Comparison of ENCODE assay signal across 11 cellular contexts in genomic region chr1:28691627-28692026, GRCh38. TPM values are rescaled to one million over a fixed set of nuclear protein-coding genes. Genes with fewer than 3 reads are reported as not detected.
"Had no signal": no experiment of that assay in that cellular context is flagged by ENCODE, and none has a peak within 500 bp of the region (broad histone marks: within the 10 kb centered on the region; RNA-seq: fewer than 3 reads in every experiment).

No MANE protein-coding gene starts in this region.

RNA-seq across cellular contexts. Expression of gene RNU11, which starts 43.2 kb away (rescaled TPM):
- total RNA-seq: OCI-LY7, PC-3, PC-9, Peyer's patch, Right ventricle myocardium inferior, Right ventricle myocardium superior, RPMI7951, SJCRH30, SJSA1, SK-MEL-5 had no signal
- polyA plus RNA-seq: SK-N-SH had no signal
